18 cellular contexts compared by ENCODE assay signal in the genomic region with DNA sequence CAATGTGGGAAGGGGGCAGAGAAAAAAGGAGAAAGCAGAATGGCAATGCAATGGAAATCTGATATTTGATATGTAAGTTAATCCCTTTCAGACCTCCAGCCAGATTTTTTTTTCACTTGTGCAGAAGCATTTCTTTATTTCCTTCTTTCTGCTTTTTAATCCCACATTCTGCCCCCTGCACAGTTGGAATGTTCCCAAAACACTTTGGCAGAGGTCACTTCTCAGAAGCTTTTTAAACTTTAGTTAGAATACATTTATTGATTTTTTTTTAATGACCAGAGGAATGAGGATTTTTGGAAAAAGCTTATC.
A peak's percentile ranks its signal among the peaks of the same experiment; 100 is the strongest.
DNase-seq lines count a peak whose midpoint lies in the region; ATAC-seq and TF ChIP-seq lines count a peak whose summit lies in the region.
"Had no signal": no experiment of that assay in that cellular context is flagged by ENCODE, and none has a peak within 500 bp of the region (broad histone marks: within the 10 kb centered on the region; RNA-seq: fewer than 3 reads in every experiment).

No MANE protein-coding gene starts in this region.

- peaks cover 66% of the 10 kb centered on the region for H3K79me2 ChIP-seq in neural progenitor cell (ENCODE audit: low read depth)

- peak overlapping the region; percentile 99 for H3K27ac Mint-ChIP-seq in neural progenitor cell
- no peak overlapping the region for H3K27ac Mint-ChIP-seq in natural killer cell treated with Interleukin-12 subunit alpha and Interleukin-12 subunit beta and Interleukin-15 and Interleukin-18, amount 100 ng/mL, for 72 hours
- H3K27ac Mint-ChIP-seq: activated B cell treated with CpG ODN at 0.5 μM for 24 hours; activated naive CD8-positive, alpha-beta T cell; dendritic cell treated with granulocyte-macrophage colony-stimulating factor and Interleukin-4, amounts not matched to agents 40 ng/mL and 50 ng/mL, for 4 days; naive thymus-derived CD8-positive, alpha-beta T cell had no signal

- no peak overlapping the region for H2AFZ ChIP-seq in neural progenitor cell (replicated peaks)

- H3K36me3 ChIP-seq in neural progenitor cell = peaks cover 9% of the 10 kb centered on the region
- H3K36me3 ChIP-seq: BLaER1 treated with 17β-estradiol and CSF1 and Interleukin-3, amounts not matched to agents 10 nM and 100 nM; stomach had no signal

- peak; percentile 32 for DNase-seq in HT1080 (ENCODE audit: low read depth)
- peak; percentile 9 for DNase-seq in NCI-H524 treated with DMSO at 0.1 percent for 48 hours (lab: John Stamatoyannopoulos, UW)
- DNase-seq in fibroblast of gingiva (ENCODE audit: low read depth) = peak; percentile 2
- peak; percentile 25 for DNase-seq in neural progenitor cell (ENCODE audit: low spot score)
- no peak for DNase-seq in activated CD4-positive, alpha-beta T cell treated with anti-CD3 and anti-CD28 coated beads for 4 hours
- no peak for DNase-seq in natural killer cell treated with Interleukin-12 subunit alpha and Interleukin-12 subunit beta and Interleukin-15 and Interleukin-18, amount 100 ng/mL, for 72 hours (ENCODE audit: low spot score)
- no peak for DNase-seq in NCI-H774 (lab: John Stamatoyannopoulos, UW)
- DNase-seq: activated B cell treated with CpG ODN at 0.5 μM for 24 hours; activated CD8-positive, alpha-beta memory T cell treated with anti-CD3 and anti-CD28 coated beads, Interleukin-2, amount 50 U/mL, for 4 hours; kidney; naive thymus-derived CD8-positive, alpha-beta T cell; stomach had no signal

- peak overlapping the region; percentile 65 for H3K4me3 Mint-ChIP-seq in neural progenitor cell
- H3K4me3 Mint-ChIP-seq in natural killer cell treated with Interleukin-12 subunit alpha and Interleukin-12 subunit beta and Interleukin-15 and Interleukin-18, amount 100 ng/mL, for 72 hours = no peak overlapping the region
- H3K4me3 Mint-ChIP-seq: activated B cell treated with CpG ODN at 0.5 μM for 24 hours; activated naive CD8-positive, alpha-beta T cell; dendritic cell treated with granulocyte-macrophage colony-stimulating factor and Interleukin-4, amounts not matched to agents 40 ng/mL and 50 ng/mL, for 4 days; naive thymus-derived CD8-positive, alpha-beta T cell had no signal

- no peaks in the 10 kb centered on the region for H4K20me1 ChIP-seq in neural progenitor cell (ENCODE audit: low read depth)
- H4K20me1 ChIP-seq: BLaER1 treated with 17β-estradiol and CSF1 and Interleukin-3, amounts not matched to agents 10 nM and 100 nM had no signal

- peak overlapping the region; percentile 43 for H3K4me2 ChIP-seq in neural progenitor cell
- H3K4me2 ChIP-seq: BLaER1 treated with 17β-estradiol and CSF1 and Interleukin-3, amounts not matched to agents 10 nM and 100 nM had no signal

- ATAC-seq in activated CD4-positive, CD25-positive, alpha-beta regulatory T cell treated with anti-CD3 and anti-CD28 coated beads, Interleukin-2, amount 50 U/mL, for 24 hours = no peak
- no peak for ATAC-seq in natural killer cell treated with Interleukin-12 subunit alpha and Interleukin-12 subunit beta and Interleukin-15 and Interleukin-18, amount 100 ng/mL, for 72 hours
- ATAC-seq: naive thymus-derived CD8-positive, alpha-beta T cell had no signal

- no peaks in the 10 kb centered on the region for H3K27me3 Mint-ChIP-seq in neural progenitor cell (ENCODE audit: insufficient read depth, low read depth)
- no peaks in the 10 kb centered on the region for H3K27me3 Mint-ChIP-seq in natural killer cell treated with Interleukin-12 subunit alpha and Interleukin-12 subunit beta and Interleukin-15 and Interleukin-18, amount 100 ng/mL, for 72 hours
- H3K27me3 Mint-ChIP-seq: activated B cell treated with CpG ODN at 0.5 μM for 24 hours; activated naive CD8-positive, alpha-beta T cell; dendritic cell treated with granulocyte-macrophage colony-stimulating factor and Interleukin-4, amounts not matched to agents 40 ng/mL and 50 ng/mL, for 4 days; naive thymus-derived CD8-positive, alpha-beta T cell had no signal

- H3K4me1 Mint-ChIP-seq in neural progenitor cell = peaks cover 25% of the 10 kb centered on the region
- no peaks in the 10 kb centered on the region for H3K4me1 Mint-ChIP-seq in natural killer cell treated with Interleukin-12 subunit alpha and Interleukin-12 subunit beta and Interleukin-15 and Interleukin-18, amount 100 ng/mL, for 72 hours (ENCODE audit: low read depth in 2 of 2)
- H3K4me1 Mint-ChIP-seq: activated B cell treated with CpG ODN at 0.5 μM for 24 hours; naive thymus-derived CD8-positive, alpha-beta T cell had no signal

- peak overlapping the region; percentile 53 for H3K27ac ChIP-seq in neural progenitor cell
- H3K27ac ChIP-seq: BLaER1 treated with 17β-estradiol and CSF1 and Interleukin-3, amounts not matched to agents 10 nM and 100 nM; HL-60; stomach had no signal

- H3K9me3 Mint-ChIP-seq in neural progenitor cell = peaks cover 28% of the 10 kb centered on the region
- peaks cover 16% of the 10 kb centered on the region for H3K9me3 Mint-ChIP-seq in natural killer cell treated with Interleukin-12 subunit alpha and Interleukin-12 subunit beta and Interleukin-15 and Interleukin-18, amount 100 ng/mL, for 72 hours

- H3K36me3 Mint-ChIP-seq in neural progenitor cell = peaks cover 19% of the 10 kb centered on the region
- H3K36me3 Mint-ChIP-seq in natural killer cell treated with Interleukin-12 subunit alpha and Interleukin-12 subunit beta and Interleukin-15 and Interleukin-18, amount 100 ng/mL, for 72 hours = peaks cover 4% of the 10 kb centered on the region
- H3K36me3 Mint-ChIP-seq: activated naive CD8-positive, alpha-beta T cell; naive thymus-derived CD8-positive, alpha-beta T cell had no signal

- peaks cover 9% of the 10 kb centered on the region for H3K9me3 ChIP-seq in neural progenitor cell (ENCODE audit: low read depth)

- H3K4me1 ChIP-seq in neural progenitor cell = peaks cover 20% of the 10 kb centered on the region
- H3K4me1 ChIP-seq: BLaER1 treated with 17β-estradiol and CSF1 and Interleukin-3, amounts not matched to agents 10 nM and 100 nM had no signal

- no peaks in the 10 kb centered on the region for H3K27me3 ChIP-seq in neural progenitor cell
- H3K27me3 ChIP-seq: BLaER1 treated with 17β-estradiol and CSF1 and Interleukin-3, amounts not matched to agents 10 nM and 100 nM; stomach had no signal

- H3K9ac ChIP-seq in neural progenitor cell = no peak overlapping the region
- H3K9ac ChIP-seq: BLaER1 treated with 17β-estradiol and CSF1 and Interleukin-3, amounts not matched to agents 10 nM and 100 nM had no signal

- H3F3A ChIP-seq in neural progenitor cell (ENCODE audit: low read depth) = no peaks in the 10 kb centered on the region

- H3K4me3 ChIP-seq in neural progenitor cell = no peak overlapping the region
- H3K4me3 ChIP-seq: BLaER1 treated with 17β-estradiol and CSF1 and Interleukin-3, amounts not matched to agents 10 nM and 100 nM; skin epidermis; stomach had no signal

- TF ChIP-seq CTCF in neural progenitor cell (IDR thresholded peaks at IDR 0.05) = no peak

Comparison
In these comparisons a context has a peak if more than half of its experiments do, and no peak if none do; other contexts are left out.
1. DNase-seq: peak in HT1080 (single experiment), NCI-H524 treated with DMSO at 0.1 percent for 48 hours (single experiment), fibroblast of gingiva (single experiment) and neural progenitor cell (single experiment); none in activated CD4-positive, alpha-beta T cell treated with anti-CD3 and anti-CD28 coated beads for 4 hours (0 of 2), natural killer cell treated with Interleukin-12 subunit alpha and Interleukin-12 subunit beta and Interleukin-15 and Interleukin-18, amount 100 ng/mL, for 72 hours (single experiment) and NCI-H774 (single experiment).